In the genomic region with DNA sequence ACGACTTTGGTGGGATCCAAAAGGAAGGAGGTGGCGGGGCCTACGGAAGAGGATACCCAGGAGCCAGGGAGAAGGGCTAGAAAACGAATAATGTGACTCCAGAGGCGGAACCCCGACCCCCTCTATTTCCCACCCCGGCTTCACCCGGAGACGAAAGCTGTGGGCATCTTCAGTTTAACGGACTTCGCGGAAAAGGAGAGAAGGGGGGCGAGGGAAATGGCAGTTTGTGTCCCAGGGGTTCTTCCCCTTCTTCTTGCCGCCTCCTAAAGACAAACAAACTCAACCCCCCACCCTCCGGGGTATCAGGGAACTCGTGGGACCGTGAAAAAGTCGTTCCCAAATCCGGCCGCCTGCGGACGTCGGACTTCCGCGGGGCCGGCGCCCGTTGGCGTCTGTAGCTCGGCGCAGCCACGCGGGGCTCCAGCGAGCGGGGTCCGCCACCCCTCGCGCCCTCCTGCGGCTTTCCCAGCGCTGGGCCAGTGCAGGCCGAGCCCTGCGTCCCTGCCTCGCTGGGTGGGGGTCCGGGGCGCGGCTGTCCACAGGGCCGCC, we compare ENCODE assay signal across 8 cellular contexts.
DNase-seq lines count a peak whose midpoint lies in the region; ATAC-seq and TF ChIP-seq lines count a peak whose summit lies in the region.

No MANE protein-coding gene starts in this region.

- ATAC-seq in HG02798 (IDR thresholded peaks at IDR 0.05; ENCODE audit: poor library complexity, unreplicated experiment), result peak; percentile 27

- H3K4me3 ChIP-seq in effector memory CD4-positive, alpha-beta T cell (ENCODE audit: insufficient read depth, low read depth, low read length, poor library complexity, severe bottlenecking), result peak overlapping the region; percentile 69

- H3K27me3 ChIP-seq in effector memory CD4-positive, alpha-beta T cell (replicated peaks; ENCODE audit: control insufficient read depth, insufficient read depth, low read length, poor library complexity, severe bottlenecking), result peaks cover 11% of the 10 kb centered on the region

- in situ Hi-C loops in GM13976 (cut with MboI; ENCODE audit: low sequenced_read_pairs, unreplicated experiment), result loop anchor here (10.0 kb wide), 2 partner anchors 148 to 392 kb away; no protein-coding TSS in a partner anchor
- in situ Hi-C loops in KBM-7 (cut with MboI; ENCODE audit: low pct_unique_long_range_greater_than_20kb, low sequenced_read_pairs), result no loop called here

- no peaks in the 10 kb centered on the region for H3K36me3 ChIP-seq in effector memory CD4-positive, alpha-beta T cell (ENCODE audit: control insufficient read depth, insufficient read depth, low read length)

- peaks cover 4% of the 10 kb centered on the region for H3K36me3 Mint-ChIP-seq in T-helper 1 cell treated with Interleukin-12 subunit alpha and Interleukin-12 subunit beta and Interleukin-4 antibody, amounts not matched to agents 30 μg/mL and 1 μg/mL, for 36 hours (ENCODE audit: low read depth)
- no peaks in the 10 kb centered on the region for H3K36me3 Mint-ChIP-seq in nephron (ENCODE audit: low read depth)

- peaks cover 22% of the 10 kb centered on the region for H3K27me3 Mint-ChIP-seq in T-helper 1 cell treated with Interleukin-12 subunit alpha and Interleukin-12 subunit beta and Interleukin-4 antibody, amounts not matched to agents 30 μg/mL and 1 μg/mL, for 36 hours (ENCODE audit: low read depth)
- H3K27me3 Mint-ChIP-seq in nephron (ENCODE audit: low read depth), result peaks cover 56% of the 10 kb centered on the region

- H3K4me1 Mint-ChIP-seq in T-helper 1 cell treated with Interleukin-12 subunit alpha and Interleukin-12 subunit beta and Interleukin-4 antibody, amounts not matched to agents 30 μg/mL and 1 μg/mL, for 36 hours (ENCODE audit: low read depth), result peaks cover 44% of the 10 kb centered on the region
- peaks cover 43% of the 10 kb centered on the region for H3K4me1 Mint-ChIP-seq in nephron

- H3K9me3 ChIP-seq in effector memory CD4-positive, alpha-beta T cell (ENCODE audit: control insufficient read depth, low read length), result no peaks in the 10 kb centered on the region

- H3K4me1 ChIP-seq in effector memory CD4-positive, alpha-beta T cell (ENCODE audit: control insufficient read depth, insufficient read depth, low read length, poor library complexity, severe bottlenecking), result peaks cover 32% of the 10 kb centered on the region

- peak; percentile 71 for DNase-seq in GM13976 (ENCODE audit: low spot score)
- no peak for DNase-seq in effector memory CD4-positive, alpha-beta T cell
- no peak for DNase-seq in KBM-7
- DNase-seq in superior temporal gyrus (ENCODE audit: extremely low spot score), result no peak
- DNase-seq in NCI-H146 (lab: John Stamatoyannopoulos, UW), result no peak

- H3K27ac Mint-ChIP-seq in T-helper 1 cell treated with Interleukin-12 subunit alpha and Interleukin-12 subunit beta and Interleukin-4 antibody, amounts not matched to agents 30 μg/mL and 1 μg/mL, for 36 hours, result peak overlapping the region; percentile 77
- H3K27ac Mint-ChIP-seq in nephron, result peak overlapping the region; percentile 21 to 73 (median 39)

- no peaks in the 10 kb centered on the region for H3K9me3 Mint-ChIP-seq in T-helper 1 cell treated with Interleukin-12 subunit alpha and Interleukin-12 subunit beta and Interleukin-4 antibody, amounts not matched to agents 30 μg/mL and 1 μg/mL, for 36 hours
- no peaks in the 10 kb centered on the region for H3K9me3 Mint-ChIP-seq in nephron

- peak overlapping the region; percentile 81 for H3K4me3 Mint-ChIP-seq in T-helper 1 cell treated with Interleukin-12 subunit alpha and Interleukin-12 subunit beta and Interleukin-4 antibody, amounts not matched to agents 30 μg/mL and 1 μg/mL, for 36 hours
- H3K4me3 Mint-ChIP-seq in nephron, result peak overlapping the region; percentile 84 to 100 (median 91)

- peak; percentile 40 for TF ChIP-seq CTCF in GM13976 (IDR thresholded peaks at IDR 0.05; ENCODE audit: borderline replicate concordance, control extremely low read depth, extremely low read depth, insufficient read depth, missing control alignments)
- TF ChIP-seq CTCF in nephron (IDR thresholded peaks at IDR 0.05; ENCODE audit: unreplicated experiment in 3 of 3), result peak; percentile 14 to 40 (median 32)

- H3K27ac ChIP-seq in effector memory CD4-positive, alpha-beta T cell (ENCODE audit: insufficient read depth, low read length, poor library complexity, severe bottlenecking), result peak overlapping the region; percentile 76
